ENCODE assay signal across 8 cellular contexts in the genomic region with DNA sequence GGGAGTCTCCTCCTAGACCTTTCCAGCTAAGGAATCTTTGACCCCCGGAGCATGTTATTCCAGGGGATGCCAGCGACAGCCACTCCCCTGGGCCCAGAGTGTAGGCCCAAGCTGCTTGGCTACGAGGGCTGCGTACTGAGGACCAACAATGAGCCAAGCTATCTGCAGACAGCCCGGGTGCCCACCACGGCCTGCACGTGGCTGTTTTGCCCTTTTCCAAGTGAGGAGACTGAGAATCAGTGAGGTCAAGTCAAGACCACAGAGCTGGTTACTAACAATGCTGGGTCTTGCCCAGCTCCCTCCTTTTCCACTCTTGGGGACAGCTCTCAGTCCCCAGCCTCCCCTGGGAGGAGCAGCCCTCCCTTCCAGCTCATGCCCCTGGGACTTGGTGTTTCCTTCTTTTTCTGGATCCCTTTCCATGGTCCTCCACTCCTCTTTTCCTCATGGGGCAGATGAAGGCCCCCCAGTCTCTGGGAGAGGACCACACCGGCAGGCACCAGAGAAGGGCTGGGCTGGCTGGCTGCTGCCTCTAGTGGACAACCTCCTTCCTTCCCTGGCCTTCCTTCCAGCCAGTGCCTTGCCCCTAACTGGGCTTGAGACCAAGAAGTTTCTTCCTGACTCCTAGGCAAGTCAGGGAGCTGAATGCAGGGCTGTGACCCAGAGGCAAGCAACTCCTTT. TPM values are rescaled to one million over a fixed set of nuclear protein-coding genes. Genes with fewer than 3 reads are reported as not detected.
A peak's percentile ranks its signal among the peaks of the same experiment; 100 is the strongest.
DNase-seq lines count a peak whose midpoint lies in the region; ATAC-seq and TF ChIP-seq lines count a peak whose summit lies in the region.

No MANE protein-coding gene starts in this region.

- DNase-seq in GM03348 (ENCODE audit: low spot score) (peak; percentile 81), PC-9 (peak; percentile 40 to 42), Right ventricle myocardium inferior (ENCODE audit: missing footprints) (no peak), psoas muscle (peak in 1 of 2 donors; percentile 40)

- H3K27me3 ChIP-seq in PC-9 (ENCODE audit: insufficient read depth, low read depth) (no peaks in the 10 kb centered on the region), psoas muscle (ENCODE audit: insufficient read depth in 3 of 3, low read length in 2 of 3) (peaks cover 0 to 36% (median 8%) of the 10 kb centered on the region in 3 donors)

- H3K9me3 ChIP-seq in PC-9 (ENCODE audit: insufficient read depth, low read depth) (peaks cover 6% of the 10 kb centered on the region; the same call in 1 of the 2 replicates), psoas muscle (no peaks in the 10 kb centered on the region)

- intact Hi-C loops in PC-9 (cut with micrococcal nuclease; ENCODE audit: unreplicated experiment) (no loop called here), Right ventricle myocardium inferior (cut with DNase I) (loop anchor here (2.0 kb wide), 1 partner anchor 41 kb away; no protein-coding TSS in a partner anchor), psoas muscle (cut with DNase I) (no loop called here)

- peaks cover 42% of the 10 kb centered on the region for H3K79me2 ChIP-seq in PC-9 (ENCODE audit: low read depth)

- peak overlapping the region; percentile 59 for H2AFZ ChIP-seq in PC-9

- H3K9me2 ChIP-seq in PC-9 (ENCODE audit: insufficient read depth), result no peaks in the 10 kb centered on the region

- peak overlapping the region; percentile 70; the same call in 1 of the 2 replicates for H3K4me3 ChIP-seq in PC-9
- H3K4me3 ChIP-seq in psoas muscle, result peak overlapping the region; percentile 58

- TF ChIP-seq CTCF in PC-9 (conservative IDR thresholded peaks at IDR 0.05) (peak; percentile 67), psoas muscle (IDR thresholded peaks at IDR 0.05) (peak; percentile 41)

- H3K4me1 ChIP-seq in PC-9 (replicated peaks; ENCODE audit: insufficient read depth) (peaks cover 40% of the 10 kb centered on the region), psoas muscle (no peaks in the 10 kb centered on the region)

- H3K27ac ChIP-seq in PC-9 (peak overlapping the region; percentile 3; the same call in 1 of the 2 replicates), psoas muscle (no peak overlapping the region)

- H3F3A ChIP-seq in PC-9 (ENCODE audit: insufficient read depth, low read depth), result peaks cover 23% of the 10 kb centered on the region; the same call in 1 of the 2 replicates

- no peaks in the 10 kb centered on the region for H4K20me1 ChIP-seq in PC-9 (ENCODE audit: insufficient read depth)

- peak overlapping the region; percentile 99 for H3K4me2 ChIP-seq in PC-9

- TSS peak; percentile 50 for BruUV-seq in PC-9 (replicated peaks; lab: Mats Ljungman, UMichigan)

- WGBS in psoas muscle, 3 donors, result 11 to 13% (median 12%) methylated on average over 8 of the region's 8 CpGs

- POLR2A ChIA-PET in PC-9 (lab: Charles Lee; ENCODE audit: unreplicated experiment), result no interaction called here

- 0 out of 2 replicates have a peak, but pooled peaks cover 8% of the 10 kb centered on the region for H3K36me3 ChIP-seq in PC-9 (ENCODE audit: low read depth)
- no peaks in the 10 kb centered on the region for H3K36me3 ChIP-seq in psoas muscle (ENCODE audit: insufficient read depth in 1 of 2, low read depth in 1 of 2)

- ATAC-seq in Right ventricle myocardium inferior (peak; percentile 75), psoas muscle (peak; percentile 47 to 74 (median 68)), GM19397 (IDR thresholded peaks at IDR 0.05; ENCODE audit: unreplicated experiment) (no peak), HG03108 (IDR thresholded peaks at IDR 0.05; ENCODE audit: unreplicated experiment) (no peak), GM18519 (IDR thresholded peaks at IDR 0.05; ENCODE audit: low FRiP score, unreplicated experiment) (no peak), HG03378 (IDR thresholded peaks at IDR 0.05; ENCODE audit: unreplicated experiment) (no peak)

- CTCF ChIA-PET in PC-9 (lab: Charles Lee), result interaction anchor here (0.5 to 1.1 kb wide), 5 partner anchors 10 to 512 kb away, joined by 3 to 5 read pairs (median 4); no protein-coding TSS in a partner anchor

RNA-seq across cellular contexts. Expression of a gene that starts 0.6 kb away (rescaled TPM):
- 28.1 and 32.4 TPM in 2 replicates for total RNA-seq in PC-9 (2021)
- total RNA-seq in Right ventricle myocardium inferior, result 14.0 TPM
- 10 to 100 TPM in 1 of 4 donors, 1 to 10 TPM in 3; 4.7 to 10.0 (median 8.7) TPM for total RNA-seq in psoas muscle
- 1 to 10 TPM; 2.6 to 4.8 (median 4.2) TPM for polyA plus RNA-seq in psoas muscle

Comparison
In these comparisons a context has a peak if more than half of its experiments do, and no peak if none do; other contexts are left out.
1. ATAC-seq: peak in Right ventricle myocardium inferior (single experiment) and psoas muscle (4 of 4); none in GM19397 (single experiment), HG03108 (single experiment), GM18519 (single experiment) and HG03378 (single experiment).